In the genomic region with DNA sequence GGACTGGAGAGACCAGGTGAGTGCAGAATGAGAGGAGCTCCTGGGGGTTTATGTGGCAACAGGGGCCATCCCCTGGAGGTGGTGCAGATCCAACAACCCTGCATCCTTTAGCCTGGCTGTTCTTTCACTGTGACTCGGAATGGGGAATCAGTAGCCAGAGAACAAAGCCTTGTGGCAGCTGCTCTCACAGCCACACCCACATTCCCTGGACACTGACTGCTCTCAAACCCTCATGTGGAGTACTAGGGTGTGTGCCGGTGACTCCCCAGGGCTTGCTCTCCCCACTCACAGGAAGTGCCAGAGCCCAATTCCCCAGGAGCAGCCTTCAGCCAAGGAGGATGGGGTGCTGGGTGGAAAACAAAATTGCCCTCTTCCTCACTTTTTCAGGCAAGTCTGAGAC, we compare ENCODE assay signal across 27 cellular contexts. TPM values are rescaled to one million over a fixed set of nuclear protein-coding genes. Genes with fewer than 3 reads are reported as not detected.
DNase-seq lines count a peak whose midpoint lies in the region; ATAC-seq lines count a peak whose summit lies in the region.
"Had no signal": no experiment of that assay in that cellular context is flagged by ENCODE, and none has a peak within 500 bp of the region (broad histone marks: within the 10 kb centered on the region; RNA-seq: fewer than 3 reads in every experiment).

No MANE protein-coding gene starts in this region.

- no peaks in the 10 kb centered on the region for H3K36me3 Mint-ChIP-seq in effector memory CD8-positive, alpha-beta T cell (ENCODE audit: insufficient read depth)
- H3K36me3 Mint-ChIP-seq: activated CD4-positive, alpha-beta memory T cell treated with anti-CD3 and anti-CD28 coated beads for 36 hours; activated naive CD4-positive, alpha-beta T cell treated with anti-CD3 and anti-CD28 coated beads, Interleukin-2, amount 50 U/mL, for 72 hours; T-cell had no signal

- no peaks in the 10 kb centered on the region for H3K36me3 ChIP-seq in MG63
- no peaks in the 10 kb centered on the region for H3K36me3 ChIP-seq in mesendoderm (ENCODE audit: control insufficient read depth, insufficient read depth, low read length)
- H3K36me3 ChIP-seq: tibial artery had no signal

- H4K8ac ChIP-seq in mesendoderm (ENCODE audit: low read depth, low read length) = no peak overlapping the region

- H2AK5ac ChIP-seq in mesendoderm (ENCODE audit: low read length) = no peak overlapping the region

- H3K27me3 Mint-ChIP-seq in effector memory CD8-positive, alpha-beta T cell = peaks cover 22 to 69% of the 10 kb centered on the region in 2 donors
- H3K27me3 Mint-ChIP-seq: stimulated activated naive CD8-positive, alpha-beta T cell treated with anti-CD3 and anti-CD28 coated beads, Interleukin-15, amount 100 ng/mL, for 72 hours had no signal

- H3K27me3 ChIP-seq in MG63 = no peaks in the 10 kb centered on the region
- no peaks in the 10 kb centered on the region for H3K27me3 ChIP-seq in mesendoderm (ENCODE audit: insufficient read depth, low read length, poor library complexity)

- no peaks in the 10 kb centered on the region for H3K9me3 Mint-ChIP-seq in effector memory CD8-positive, alpha-beta T cell
- H3K9me3 Mint-ChIP-seq: activated CD4-positive, alpha-beta memory T cell treated with anti-CD3 and anti-CD28 coated beads for 36 hours; activated naive CD4-positive, alpha-beta T cell treated with anti-CD3 and anti-CD28 coated beads, Interleukin-2, amount 50 U/mL, for 72 hours; activated T-helper 2 cell treated with anti-CD3 and anti-CD28 coated beads, Interferon-gamma antibody, Interleukin-2, Interleukin-4, amounts not matched to agents 10 μg/mL and 5 μg/mL and 100 μg/mL, durations not matched to agents 14 hours and 24 hours and 36 hours; central memory CD8-positive, alpha-beta T cell; neural crest cell; stimulated activated naive CD8-positive, alpha-beta T cell treated with anti-CD3 and anti-CD28 coated beads, Interleukin-15, amount 100 ng/mL, for 72 hours; T-cell had no signal

- no peak overlapping the region for H3K23ac ChIP-seq in mesendoderm (ENCODE audit: low read length)

- H3K27ac ChIP-seq in epithelial cell of prostate (peak overlapping the region; percentile 75), mesendoderm (ENCODE audit: low read depth, low read length) (no peak overlapping the region)
- H3K27ac ChIP-seq: tibial artery had no signal

- no peak overlapping the region for H2BK5ac ChIP-seq in mesendoderm (ENCODE audit: low read length)

- H3K4me3 ChIP-seq in MG63 (no peak overlapping the region), mesendoderm (ENCODE audit: low read length) (no peak overlapping the region)
- H3K4me3 ChIP-seq: tibial artery had no signal

- H3K79me1 ChIP-seq in mesendoderm (ENCODE audit: low read length) = no peaks in the 10 kb centered on the region

- no peaks in the 10 kb centered on the region for H3K9me3 ChIP-seq in MG63
- H3K9me3 ChIP-seq: tibial artery had no signal

- no peak overlapping the region for H3K9ac ChIP-seq in mesendoderm (ENCODE audit: low read length)

- H4K5ac ChIP-seq in mesendoderm (ENCODE audit: low read length) = no peak overlapping the region

- no CpG with 5 or more reads among the region's 2 CpGs for WGBS in mesendoderm (ENCODE audit: extremely low coverage, insufficient coverage, low lambda C conversion rate)

- no peaks in the 10 kb centered on the region for H3K79me2 ChIP-seq in mesendoderm (ENCODE audit: control insufficient read depth, insufficient read depth, low read length)

- no peaks in the 10 kb centered on the region for H3K4me1 ChIP-seq in mesendoderm (ENCODE audit: control insufficient read depth, low read depth, low read length)
- H3K4me1 ChIP-seq: tibial artery had no signal

- no peak overlapping the region for H3K56ac ChIP-seq in mesendoderm (ENCODE audit: low read length)

- no peak overlapping the region for H3K27ac Mint-ChIP-seq in effector memory CD8-positive, alpha-beta T cell
- H3K27ac Mint-ChIP-seq: activated CD4-positive, alpha-beta memory T cell treated with anti-CD3 and anti-CD28 coated beads for 36 hours; activated T-helper 2 cell treated with anti-CD3 and anti-CD28 coated beads, Interferon-gamma antibody, Interleukin-2, Interleukin-4, amounts not matched to agents 10 μg/mL and 5 μg/mL and 100 μg/mL, durations not matched to agents 14 hours and 24 hours and 36 hours; T-cell had no signal

- no peak overlapping the region for H2BK15ac ChIP-seq in mesendoderm (replicated peaks; ENCODE audit: low read depth)

- H3K4me1 Mint-ChIP-seq in effector memory CD8-positive, alpha-beta T cell (ENCODE audit: low read depth in 2 of 2) = peaks cover 0 to 6% of the 10 kb centered on the region in 2 donors
- H3K4me1 Mint-ChIP-seq: central memory CD8-positive, alpha-beta T cell; neural crest cell had no signal

- H3K18ac ChIP-seq in mesendoderm (ENCODE audit: low read length) = no peak overlapping the region

- no peak for ATAC-seq in effector memory CD8-positive, alpha-beta T cell (replicated peaks)
- ATAC-seq: activated CD4-positive, CD25-positive, alpha-beta regulatory T cell treated with anti-CD3 and anti-CD28 coated beads, Interleukin-2, amount 50 U/mL, for 24 hours; activated naive CD4-positive, alpha-beta T cell treated with anti-CD3 and anti-CD28 coated beads, Interleukin-2, amount 50 U/mL, for 72 hours; left lobe of liver; stimulated activated naive CD8-positive, alpha-beta T cell treated with anti-CD3 and anti-CD28 coated beads, Interleukin-15, amount 100 ng/mL, for 72 hours; T-cell had no signal

- DNase-seq in COR-L47 (lab: John Stamatoyannopoulos, UW) = peak; percentile 54
- DNase-seq in MG63 = peak; percentile 48
- DNase-seq in epithelial cell of prostate (ENCODE audit: low read depth, low spot score) = peak; percentile 64
- DNase-seq in mesendoderm = peak; percentile 22
- DNase-seq in NCI-H446 treated with DMSO at 0.1 percent for 48 hours (lab: John Stamatoyannopoulos, UW) = no peak
- no peak for DNase-seq in SIG-M5 (lab: John Stamatoyannopoulos, UW)
- no peak for DNase-seq in NCI-H146 treated with DMSO at 0.1 percent for 48 hours (lab: John Stamatoyannopoulos, UW; ENCODE audit: unreplicated experiment)
- DNase-seq in effector memory CD8-positive, alpha-beta T cell = no peak
- DNase-seq: activated CD4-positive, alpha-beta memory T cell treated with anti-CD3 and anti-CD28 coated beads for 36 hours; aorta; dermis blood vessel endothelial cell; head of caudate nucleus; KBM-7; NCI-H1694 treated with DMSO at 0.1 percent for 48 hours; SHP77 treated with DMSO at 0.1 percent for 48 hours; stimulated activated naive CD8-positive, alpha-beta T cell treated with anti-CD3 and anti-CD28 coated beads, Interleukin-15, amount 100 ng/mL, for 72 hours; T-cell; tibial artery had no signal

- no peak overlapping the region for H3K4me3 Mint-ChIP-seq in effector memory CD8-positive, alpha-beta T cell
- H3K4me3 Mint-ChIP-seq: activated CD4-positive, alpha-beta memory T cell treated with anti-CD3 and anti-CD28 coated beads for 36 hours; central memory CD8-positive, alpha-beta T cell; neural crest cell; stimulated activated naive CD8-positive, alpha-beta T cell treated with anti-CD3 and anti-CD28 coated beads, Interleukin-15, amount 100 ng/mL, for 72 hours; T-cell had no signal

- H3K4me2 ChIP-seq in mesendoderm (ENCODE audit: low read length) = no peak overlapping the region

- no peak overlapping the region for H2BK120ac ChIP-seq in mesendoderm (ENCODE audit: low read depth, low read length)

- no peak overlapping the region for H3K4ac ChIP-seq in mesendoderm (ENCODE audit: low read depth, low read length)

RNA-seq across cellular contexts. Expression of a gene that starts 30.2 kb away (rescaled TPM):
- total RNA-seq in MG63 (2014; rRNA removed; shearing (Covaris generic); ENCODE audit: low replicate concordance) = not detected in 2 replicates
- not detected for polyA plus RNA-seq in mesendoderm (2013, experiment 1 of 2)
- polyA plus RNA-seq in mesendoderm (2013, experiment 2 of 2) = not detected
- total RNA-seq: activated CD4-positive, alpha-beta memory T cell treated with anti-CD3 and anti-CD28 coated beads for 36 hours; activated naive CD4-positive, alpha-beta T cell treated with anti-CD3 and anti-CD28 coated beads, Interleukin-2, amount 50 U/mL, for 72 hours; activated T-helper 2 cell treated with anti-CD3 and anti-CD28 coated beads, Interferon-gamma antibody, Interleukin-2, Interleukin-4, amounts not matched to agents 10 μg/mL and 5 μg/mL and 100 μg/mL, durations not matched to agents 14 hours and 24 hours and 36 hours; aorta; dermis blood vessel endothelial cell; HT-29; left lobe of liver; neural crest cell; OCI-LY7; posterior vena cava; T-cell had no signal
- polyA plus RNA-seq: aorta had no signal

Comparison
In these comparisons a context has a peak if more than half of its experiments do, and no peak if none do; other contexts are left out.
1. DNase-seq: peak in COR-L47 (single experiment), MG63 (single experiment), epithelial cell of prostate (single experiment) and mesendoderm (single experiment); none in NCI-H446 treated with DMSO at 0.1 percent for 48 hours (single experiment), SIG-M5 (single experiment), NCI-H146 treated with DMSO at 0.1 percent for 48 hours (single experiment) and effector memory CD8-positive, alpha-beta T cell (0 of 3).